In the genomic region with DNA sequence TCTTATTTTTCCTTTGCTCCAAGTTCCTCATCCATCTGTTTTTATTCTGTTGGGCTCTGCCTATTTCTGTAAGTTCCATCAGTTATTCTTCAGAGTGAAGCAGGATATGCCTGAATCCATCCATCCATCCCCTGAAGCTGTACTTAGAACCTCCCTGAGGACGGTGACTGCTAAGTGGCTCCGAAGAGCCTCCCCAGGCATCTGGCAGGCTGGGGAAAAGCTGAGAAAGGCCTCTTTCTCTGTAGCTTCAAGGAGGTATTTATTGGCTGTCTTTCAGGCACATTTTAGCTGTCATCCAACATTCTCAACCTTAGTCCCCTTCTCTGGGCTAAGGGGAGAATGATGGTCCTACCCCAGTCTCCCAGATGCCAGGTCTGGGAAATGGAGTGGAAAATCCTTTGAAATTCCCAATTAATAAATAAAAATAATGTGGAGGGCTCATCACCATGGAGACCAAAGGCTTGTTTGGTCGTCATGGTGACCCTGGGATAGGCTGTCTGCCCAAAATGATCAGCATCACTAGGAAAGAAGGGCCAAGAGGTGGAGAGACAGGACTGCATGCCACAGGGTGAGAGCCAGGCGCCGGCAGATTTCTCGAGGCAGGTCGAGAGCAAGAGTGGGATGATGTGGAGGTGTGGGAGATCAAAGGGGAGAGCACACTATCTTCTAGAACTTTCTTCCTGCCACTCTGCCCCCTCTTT, we compare ENCODE assay signal across 16 cellular contexts.
DNase-seq lines count a peak whose midpoint lies in the region; ATAC-seq and TF ChIP-seq lines count a peak whose summit lies in the region.
"Had no signal": no experiment of that assay in that cellular context is flagged by ENCODE, and none has a peak within 500 bp of the region (broad histone marks: within the 10 kb centered on the region; RNA-seq: fewer than 3 reads in every experiment).

No MANE protein-coding gene starts in this region.

- H3K4me3 ChIP-seq in dorsolateral prefrontal cortex (no peak overlapping the region), GM23248 (no peak overlapping the region), left lung (no peak overlapping the region)
- H3K4me3 ChIP-seq: gastroesophageal sphincter, uterus had no signal

- peak overlapping the region in 53 of 59 donors; percentile 12 to 86 (median 68) for H3K27ac ChIP-seq in dorsolateral prefrontal cortex
- H3K27ac ChIP-seq in GM23248: no peak overlapping the region
- H3K27ac ChIP-seq in left lung: no peak overlapping the region
- H3K27ac ChIP-seq: gastroesophageal sphincter, uterus had no signal

- H4K20me1 ChIP-seq in GM23248 (ENCODE audit: insufficient read depth): no peaks in the 10 kb centered on the region

- 55 to 61% methylated on average over 7 of the region's 7 CpGs for WGBS in GM23248 (ENCODE audit: low coverage in 1 of 2, low lambda C conversion rate in 2 of 2, missing lambda C conversion rate in 2 of 2), 2 experiments

- H3F3A ChIP-seq in GM23248 (ENCODE audit: insufficient read depth): no peaks in the 10 kb centered on the region

- peaks cover 0 to 10% (median 0%) of the 10 kb centered on the region in 45 donors for H3K27me3 ChIP-seq in dorsolateral prefrontal cortex
- no peaks in the 10 kb centered on the region for H3K27me3 ChIP-seq in GM23248 (replicated peaks; ENCODE audit: insufficient read depth)
- H3K27me3 ChIP-seq in left lung: peaks cover 19 to 68% of the 10 kb centered on the region in 2 donors
- H3K27me3 ChIP-seq: BE2C, uterus had no signal

- DNase-seq in DMS79 treated with DMSO at 0.1 percent for 48 hours (lab: John Stamatoyannopoulos, UW) (peak; percentile 95), NCI-H1417 treated with DMSO at 0.1 percent for 48 hours (lab: John Stamatoyannopoulos, UW) (peak; percentile 60), dorsolateral prefrontal cortex (peak in 2 of 10 donors; percentile 36 to 55), middle frontal gyrus (ENCODE audit: extremely low spot score, low spot score) (peak; percentile 18), GM23248 (no peak), GM03348 (ENCODE audit: low spot score) (no peak), left lung (no peak)
- DNase-seq: central memory CD4-positive, alpha-beta T cell; HFFc6; islet precursor cell; stimulated activated naive CD8-positive, alpha-beta T cell treated with anti-CD3 and anti-CD28 coated beads, Interleukin-15, amount 100 ng/mL, for 72 hours; T-helper 17 cell; uterus had no signal

- H3K79me2 ChIP-seq in GM23248 (ENCODE audit: insufficient read depth): no peaks in the 10 kb centered on the region

- intact Hi-C loops in dorsolateral prefrontal cortex (cut with DNase I) (no loop called here), left lung (cut with DNase I) (no loop called here)

- in situ Hi-C loops in GM23248 (cut with MboI): no loop called here

- no peaks in the 10 kb centered on the region for H3K4me1 ChIP-seq in GM23248 (ENCODE audit: insufficient read depth)
- H3K4me1 ChIP-seq in left lung: no peaks in the 10 kb centered on the region
- H3K4me1 ChIP-seq: BE2C, gastroesophageal sphincter, uterus had no signal

- ATAC-seq in left lung (no peak), SK-N-SH treated with all-trans-retinoic acid at 6 μM for 48 hours (no peak)
- ATAC-seq: gastroesophageal sphincter; stimulated activated naive CD8-positive, alpha-beta T cell treated with anti-CD3 and anti-CD28 coated beads, Interleukin-15, amount 100 ng/mL, for 72 hours; T-helper 17 cell had no signal

- H3K9me3 ChIP-seq in GM23248 (ENCODE audit: low read depth) (no peaks in the 10 kb centered on the region), left lung (no peaks in the 10 kb centered on the region)
- H3K9me3 ChIP-seq: BE2C, uterus had no signal

- H3K36me3 ChIP-seq in GM23248 (ENCODE audit: low read depth) (no peaks in the 10 kb centered on the region), left lung (no peaks in the 10 kb centered on the region)
- H3K36me3 ChIP-seq: BE2C, gastroesophageal sphincter, uterus had no signal

- no peak overlapping the region for H2AFZ ChIP-seq in GM23248

- H3K4me2 ChIP-seq in GM23248 (ENCODE audit: unreplicated experiment): no peak overlapping the region

- no peaks in the 10 kb centered on the region for H3K9me2 ChIP-seq in GM23248 (ENCODE audit: insufficient read depth)

- H3K9ac ChIP-seq in GM23248: no peak overlapping the region

- TF ChIP-seq CTCF in dorsolateral prefrontal cortex (IDR thresholded peaks at IDR 0.05 in 54 of 56, conservative IDR thresholded peaks at IDR 0.05 in 2 of 56; ENCODE audit: low read depth in 1 of 56, partially characterized antibody in 56 of 56) (no peak), left lung (IDR thresholded peaks at IDR 0.05) (no peak)

TF ChIP-seq in SK-N-SH treated with all-trans-retinoic acid at 6 μM for 48 hours, 23 proteins besides CTCF, POLR2A, EP300 and RAD21:
- TF ChIP-seq ZFP30 (CRISPR knock-in tag; IDR thresholded peaks at IDR 0.05) (no peak), ZNF8 (CRISPR knock-in tag; IDR thresholded peaks at IDR 0.05) (no peak), ISL1 (CRISPR knock-in tag; IDR thresholded peaks at IDR 0.05) (no peak), TOX (CRISPR knock-in tag; IDR thresholded peaks at IDR 0.05; ENCODE audit: borderline replicate concordance) (no peak), TCF4 (CRISPR knock-in tag; IDR thresholded peaks at IDR 0.05; ENCODE audit: borderline replicate concordance) (no peak), ZC3H10 (CRISPR knock-in tag; IDR thresholded peaks at IDR 0.05) (no peak), ZNF565 (CRISPR knock-in tag; conservative IDR thresholded peaks at IDR 0.05; ENCODE audit: low read depth) (no peak), PPARA (CRISPR knock-in tag; IDR thresholded peaks at IDR 0.05; ENCODE audit: borderline replicate concordance) (no peak), ZFP3 (CRISPR knock-in tag; IDR thresholded peaks at IDR 0.05) (no peak), ESRRG (CRISPR knock-in tag; IDR thresholded peaks at IDR 0.05) (no peak), SNAI2 (CRISPR knock-in tag; IDR thresholded peaks at IDR 0.05) (no peak), ARNTL (CRISPR knock-in tag; IDR thresholded peaks at IDR 0.05; ENCODE audit: borderline replicate concordance, low read depth) (no peak), ZNF70 (CRISPR knock-in tag; IDR thresholded peaks at IDR 0.05) (no peak), OSR1 (CRISPR knock-in tag; IDR thresholded peaks at IDR 0.05) (no peak), RARB (CRISPR knock-in tag; IDR thresholded peaks at IDR 0.05) (no peak)
- TF ChIP-seq, protein P1, sequence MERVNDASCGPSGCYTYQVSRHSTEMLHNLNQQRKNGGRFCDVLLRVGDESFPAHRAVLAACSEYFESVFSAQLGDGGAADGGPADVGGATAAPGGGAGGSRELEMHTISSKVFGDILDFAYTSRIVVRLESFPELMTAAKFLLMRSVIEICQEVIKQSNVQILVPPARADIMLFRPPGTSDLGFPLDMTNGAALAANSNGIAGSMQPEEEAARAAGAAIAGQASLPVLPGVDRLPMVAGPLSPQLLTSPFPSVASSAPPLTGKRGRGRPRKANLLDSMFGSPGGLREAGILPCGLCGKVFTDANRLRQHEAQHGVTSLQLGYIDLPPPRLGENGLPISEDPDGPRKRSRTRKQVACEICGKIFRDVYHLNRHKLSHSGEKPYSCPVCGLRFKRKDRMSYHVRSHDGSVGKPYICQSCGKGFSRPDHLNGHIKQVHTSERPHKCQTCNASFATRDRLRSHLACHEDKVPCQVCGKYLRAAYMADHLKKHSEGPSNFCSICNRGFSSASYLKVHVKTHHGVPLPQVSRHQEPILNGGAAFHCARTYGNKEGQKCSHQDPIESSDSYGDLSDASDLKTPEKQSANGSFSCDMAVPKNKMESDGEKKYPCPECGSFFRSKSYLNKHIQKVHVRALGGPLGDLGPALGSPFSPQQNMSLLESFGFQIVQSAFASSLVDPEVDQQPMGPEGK (CRISPR knock-in tag; IDR thresholded peaks at IDR 0.05; ENCODE audit: borderline replicate concordance): no peak
- TF ChIP-seq, protein P2, sequence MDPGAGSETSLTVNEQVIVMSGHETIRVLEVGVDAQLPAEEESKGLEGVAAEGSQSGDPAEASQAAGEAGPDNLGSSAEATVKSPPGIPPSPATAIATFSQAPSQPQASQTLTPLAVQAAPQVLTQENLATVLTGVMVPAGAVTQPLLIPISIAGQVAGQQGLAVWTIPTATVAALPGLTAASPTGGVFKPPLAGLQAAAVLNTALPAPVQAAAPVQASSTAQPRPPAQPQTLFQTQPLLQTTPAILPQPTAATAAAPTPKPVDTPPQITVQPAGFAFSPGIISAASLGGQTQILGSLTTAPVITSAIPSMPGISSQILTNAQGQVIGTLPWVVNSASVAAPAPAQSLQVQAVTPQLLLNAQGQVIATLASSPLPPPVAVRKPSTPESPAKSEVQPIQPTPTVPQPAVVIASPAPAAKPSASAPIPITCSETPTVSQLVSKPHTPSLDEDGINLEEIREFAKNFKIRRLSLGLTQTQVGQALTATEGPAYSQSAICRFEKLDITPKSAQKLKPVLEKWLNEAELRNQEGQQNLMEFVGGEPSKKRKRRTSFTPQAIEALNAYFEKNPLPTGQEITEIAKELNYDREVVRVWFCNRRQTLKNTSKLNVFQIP (CRISPR knock-in tag; IDR thresholded peaks at IDR 0.05; ENCODE audit: borderline replicate concordance, low read depth): no peak
- TF ChIP-seq, protein P3, sequence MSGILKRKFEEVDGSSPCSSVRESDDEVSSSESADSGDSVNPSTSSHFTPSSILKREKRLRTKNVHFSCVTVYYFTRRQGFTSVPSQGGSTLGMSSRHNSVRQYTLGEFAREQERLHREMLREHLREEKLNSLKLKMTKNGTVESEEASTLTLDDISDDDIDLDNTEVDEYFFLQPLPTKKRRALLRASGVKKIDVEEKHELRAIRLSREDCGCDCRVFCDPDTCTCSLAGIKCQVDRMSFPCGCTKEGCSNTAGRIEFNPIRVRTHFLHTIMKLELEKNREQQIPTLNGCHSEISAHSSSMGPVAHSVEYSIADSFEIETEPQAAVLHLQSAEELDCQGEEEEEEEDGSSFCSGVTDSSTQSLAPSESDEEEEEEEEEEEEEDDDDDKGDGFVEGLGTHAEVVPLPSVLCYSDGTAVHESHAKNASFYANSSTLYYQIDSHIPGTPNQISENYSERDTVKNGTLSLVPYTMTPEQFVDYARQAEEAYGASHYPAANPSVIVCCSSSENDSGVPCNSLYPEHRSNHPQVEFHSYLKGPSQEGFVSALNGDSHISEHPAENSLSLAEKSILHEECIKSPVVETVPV (CRISPR knock-in tag; IDR thresholded peaks at IDR 0.05): no peak
- TF ChIP-seq, protein P4, sequence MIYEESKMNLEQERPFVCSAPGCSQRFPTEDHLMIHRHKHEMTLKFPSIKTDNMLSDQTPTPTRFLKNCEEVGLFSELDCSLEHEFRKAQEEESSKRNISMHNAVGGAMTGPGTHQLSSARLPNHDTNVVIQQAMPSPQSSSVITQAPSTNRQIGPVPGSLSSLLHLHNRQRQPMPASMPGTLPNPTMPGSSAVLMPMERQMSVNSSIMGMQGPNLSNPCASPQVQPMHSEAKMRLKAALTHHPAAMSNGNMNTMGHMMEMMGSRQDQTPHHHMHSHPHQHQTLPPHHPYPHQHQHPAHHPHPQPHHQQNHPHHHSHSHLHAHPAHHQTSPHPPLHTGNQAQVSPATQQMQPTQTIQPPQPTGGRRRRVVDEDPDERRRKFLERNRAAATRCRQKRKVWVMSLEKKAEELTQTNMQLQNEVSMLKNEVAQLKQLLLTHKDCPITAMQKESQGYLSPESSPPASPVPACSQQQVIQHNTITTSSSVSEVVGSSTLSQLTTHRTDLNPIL (CRISPR knock-in tag; IDR thresholded peaks at IDR 0.05; ENCODE audit: low read depth): no peak

Comparison
In these comparisons a context has a peak if more than half of its experiments do, and no peak if none do; other contexts are left out.
1. DNase-seq: peak in DMS79 treated with DMSO at 0.1 percent for 48 hours (single experiment), NCI-H1417 treated with DMSO at 0.1 percent for 48 hours (single experiment) and middle frontal gyrus (single experiment); none in GM23248 (single experiment), GM03348 (single experiment) and left lung (0 of 2).
2. H3K27ac ChIP-seq: peak in dorsolateral prefrontal cortex (53 of 59); none in GM23248 (single experiment) and left lung (0 of 2).